In the genomic region with DNA sequence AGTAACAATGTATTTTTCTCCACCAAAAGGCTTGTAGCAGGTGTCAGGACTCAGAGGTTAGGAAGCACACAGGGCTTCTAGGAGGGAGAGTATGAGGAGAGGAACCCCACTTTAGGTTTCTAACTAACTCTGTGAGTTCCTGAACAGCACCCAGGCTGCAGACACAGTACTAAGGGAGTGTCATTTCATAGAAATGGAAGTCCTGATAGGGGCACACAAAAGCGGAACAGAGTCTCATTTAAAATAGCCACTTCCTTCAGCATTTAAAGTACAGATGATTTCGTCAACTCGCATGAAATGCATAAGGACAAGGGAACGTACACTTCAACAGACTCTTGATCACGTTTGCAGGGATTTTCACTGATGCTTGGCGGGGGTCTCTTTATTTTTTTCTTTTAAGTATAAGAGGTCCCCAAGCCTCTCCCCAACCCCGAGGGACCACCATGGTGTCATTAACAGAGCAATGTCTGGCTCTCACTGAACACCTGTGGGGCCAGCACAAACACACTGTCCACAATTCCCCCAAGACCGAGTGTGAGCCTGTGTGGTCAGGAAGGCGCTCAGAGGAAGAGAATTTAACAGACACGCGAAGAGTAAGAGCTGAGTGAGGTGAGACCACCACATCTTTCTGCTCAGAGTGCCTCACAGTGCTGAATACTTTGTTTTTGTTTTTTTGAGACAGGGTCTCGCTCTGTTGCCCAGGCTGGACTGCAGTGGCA, we compare ENCODE assay signal across 8 cellular contexts.
DNase-seq lines count a peak whose midpoint lies in the region; ATAC-seq, FAIRE-seq and TF ChIP-seq lines count a peak whose summit lies in the region.

No MANE protein-coding gene starts in this region.

- CTCF ChIA-PET in GM12878 (lab: Yijun Ruan, JAX), result interaction anchor here (1.0 to 2.1 kb wide), 7 partner anchors 10 to 164 kb away, joined by 3 to 11 read pairs (median 6); no protein-coding TSS in a partner anchor

- in situ Hi-C loops in GM12878 (cut with MboI), result no loop called here
- in situ Hi-C loops in GM23248 (cut with MboI), result no loop called here

- H4K20me1 ChIP-seq in DOHH2 (ENCODE audit: control insufficient read depth, insufficient read depth, low read depth, low read length) (peaks cover 10% of the 10 kb centered on the region), GM12878 (ENCODE audit: control insufficient read depth, insufficient read depth) (no peaks in the 10 kb centered on the region), GM23248 (ENCODE audit: insufficient read depth) (no peaks in the 10 kb centered on the region)

- RAD21 ChIA-PET in GM12878 (lab: Charles Lee; ENCODE audit: unreplicated experiment), result interaction anchor here (0.7 to 2.2 kb wide), 6 partner anchors 10 to 705 kb away, joined by 3 to 16 read pairs (median 7); no protein-coding TSS in a partner anchor

- no peaks in the 10 kb centered on the region for H3K9me3 Mint-ChIP-seq in chondrocyte (ENCODE audit: low read depth)

- no TSS peak for BruUV-seq in GM12878 (replicated peaks; lab: Mats Ljungman, UMichigan)

- peaks cover 2% of the 10 kb centered on the region for H3K36me3 Mint-ChIP-seq in chondrocyte (ENCODE audit: low read depth)

- peak in 1 of 2 experiments; percentile 28; a peak in 1 of 4 replicates for TF ChIP-seq EP300 in GM12878 (IDR thresholded peaks at IDR 0.05; ENCODE audit: borderline replicate concordance in 1 of 2, control insufficient read depth in 1 of 2, low read depth in 2 of 2, low read length in 2 of 2)

- no peak overlapping the region for H3K4me3 Mint-ChIP-seq in chondrocyte (ENCODE audit: unreplicated experiment)

- H3K36me3 ChIP-seq in DOHH2 (ENCODE audit: control insufficient read depth, low read length) (no peaks in the 10 kb centered on the region), GM12878 (ENCODE audit: control insufficient read depth in 2 of 2, insufficient read depth in 2 of 2, low read length in 1 of 2) (peaks cover 45 to 50% of the 10 kb centered on the region in 2 experiments), GM23248 (ENCODE audit: low read depth) (no peaks in the 10 kb centered on the region)

- H3K9ac ChIP-seq in GM12878 (ENCODE audit: control insufficient read depth, insufficient read depth, low read length) (peak overlapping the region; percentile 45; the same call in 1 of the 2 replicates), GM23248 (no peak overlapping the region)

- H3F3A ChIP-seq in DOHH2 (ENCODE audit: control insufficient read depth, insufficient read depth), result peaks cover 6% of the 10 kb centered on the region; the same call in 1 of the 2 replicates
- no peaks in the 10 kb centered on the region for H3F3A ChIP-seq in GM23248 (ENCODE audit: insufficient read depth)

- H3K27me3 ChIP-seq in DOHH2 (ENCODE audit: control insufficient read depth, low read length) (no peaks in the 10 kb centered on the region), GM12878 (replicated peaks in 1 of 2; ENCODE audit: control insufficient read depth in 2 of 2, insufficient read depth in 2 of 2, low read length in 1 of 2) (no peaks in the 10 kb centered on the region), GM23248 (replicated peaks; ENCODE audit: insufficient read depth) (no peaks in the 10 kb centered on the region; the same call in 1 of the 2 replicates)

- H3K27ac ChIP-seq in DOHH2 (ENCODE audit: low read depth, low read length) (0 out of 2 replicates have a peak overlapping the region, but pooled peaks have one; percentile 2), GM12878 (ENCODE audit: control insufficient read depth, insufficient read depth) (peak overlapping the region; percentile 72), caudate nucleus (ENCODE audit: low read depth, low read length) (no peak overlapping the region), GM23248 (no peak overlapping the region)

- H2AFZ ChIP-seq in GM12878 (ENCODE audit: control insufficient read depth, low read depth, low read length) (no peak overlapping the region), GM23248 (no peak overlapping the region)

- TF ChIP-seq CTCF in DOHH2 (IDR thresholded peaks at IDR 0.05; ENCODE audit: low read depth, low read length, poor library complexity, severe bottlenecking) (no peak), GM12878 (IDR thresholded peaks at IDR 0.05 in 2 of 3, conservative IDR thresholded peaks at IDR 0.05 in 1 of 3; ENCODE audit: control insufficient read depth in 2 of 3, extremely low read depth in 1 of 3, insufficient read depth in 1 of 3, low read depth in 3 of 3, low read length in 3 of 3) (no peak), chondrocyte (IDR thresholded peaks at IDR 0.05) (no peak)

- ATAC-seq in GM19397 (IDR thresholded peaks at IDR 0.05; ENCODE audit: unreplicated experiment), result peak; percentile 68
- ATAC-seq in HG03354 (IDR thresholded peaks at IDR 0.05; ENCODE audit: poor library complexity, severe bottlenecking, unreplicated experiment), result peak; percentile 85
- ATAC-seq in GM12878, result peak; percentile 93

- FAIRE-seq in GM12878 (lab: Jason Lieb, UNC), result peak; percentile 62

- POLR2A ChIA-PET in GM12878 (lab: Charles Lee), result interaction anchor here (1.0 to 2.3 kb wide), 2 partner anchors 10 to 26 kb away, joined by 4 to 7 read pairs; no protein-coding TSS in a partner anchor

- SMC1A ChIA-PET in GM12878 (lab: Charles Lee; ENCODE audit: uncharacterized antibody, unreplicated experiment), result interaction anchor here (0.7 to 4.1 kb wide), 9 partner anchors 10 to 150 kb away, joined by 3 to 25 read pairs (median 5); no protein-coding TSS in a partner anchor

- no peak for TF ChIP-seq RAD21 in GM12878 (IDR thresholded peaks at IDR 0.05; ENCODE audit: insufficient read depth, low read depth, low read length)

- H3K9me2 ChIP-seq in DOHH2 (replicated peaks; ENCODE audit: control insufficient read depth, low read length) (no peaks in the 10 kb centered on the region), GM23248 (ENCODE audit: insufficient read depth) (no peaks in the 10 kb centered on the region)

- peaks cover 2% of the 10 kb centered on the region for H3K27me3 Mint-ChIP-seq in chondrocyte (ENCODE audit: low read depth)

- H3K4me1 Mint-ChIP-seq in chondrocyte (ENCODE audit: low read depth), result peaks cover under 1% of the 10 kb centered on the region

- H3K9me3 ChIP-seq in DOHH2 (ENCODE audit: control insufficient read depth, insufficient read depth, low read length) (no peaks in the 10 kb centered on the region), GM12878 (replicated peaks; ENCODE audit: control insufficient read depth, insufficient read depth, low read length) (no peaks in the 10 kb centered on the region), GM23248 (ENCODE audit: low read depth) (no peaks in the 10 kb centered on the region)

- intact Hi-C loops in GM12878 (cut with micrococcal nuclease; ENCODE audit: unreplicated experiment), result loop anchor here (1.0 kb wide), 1 partner anchor 26 kb away; no protein-coding TSS in a partner anchor

- H3K4me3 ChIP-seq in DOHH2 (ENCODE audit: low read length) (peak overlapping the region; percentile 31), GM12878 (peak overlapping the region; percentile 33; the same call in 1 of the 2 replicates), GM23248 (no peak overlapping the region)

- no peak for TF ChIP-seq POLR2A in GM12878 (IDR thresholded peaks at IDR 0.05; ENCODE audit: low read depth, low read length)

- H3K4me2 ChIP-seq in DOHH2 (ENCODE audit: low read length) (peak overlapping the region; percentile 37), GM12878 (ENCODE audit: control insufficient read depth, insufficient read depth) (peak overlapping the region; percentile 75), GM23248 (ENCODE audit: unreplicated experiment) (no peak overlapping the region)

- DNase-seq in GM12878 (ENCODE audit: low read depth, low spot score) (no peak), caudate nucleus (lab: John Stamatoyannopoulos, UW) (no peak), chondrocyte (ENCODE audit: low spot score) (no peak), GM23248 (no peak), NCI-H82 (lab: John Stamatoyannopoulos, UW) (no peak)

- H3K79me2 ChIP-seq in DOHH2 (ENCODE audit: control insufficient read depth, low read length) (no peaks in the 10 kb centered on the region), GM12878 (ENCODE audit: control insufficient read depth, insufficient read depth, low read length) (peaks cover 9% of the 10 kb centered on the region), GM23248 (ENCODE audit: insufficient read depth) (no peaks in the 10 kb centered on the region)

- peaks cover 19% of the 10 kb centered on the region for H3K4me1 ChIP-seq in DOHH2 (ENCODE audit: control insufficient read depth, low read length)
- peaks cover 39% of the 10 kb centered on the region for H3K4me1 ChIP-seq in GM12878 (ENCODE audit: control insufficient read depth, insufficient read depth, low read length)
- H3K4me1 ChIP-seq in GM23248 (ENCODE audit: insufficient read depth), result no peaks in the 10 kb centered on the region

- WGBS in GM12878 (ENCODE audit: insufficient coverage, insufficient replicate concordance, low lambda C conversion rate, missing lambda C conversion rate), result 4% methylated on average over 12 of the region's 12 CpGs
- 80 to 81% methylated on average over 12 of the region's 12 CpGs for WGBS in GM23248 (ENCODE audit: low coverage in 1 of 2, low lambda C conversion rate in 2 of 2, missing lambda C conversion rate in 2 of 2), 2 experiments

- no peak overlapping the region for H3K27ac Mint-ChIP-seq in chondrocyte (ENCODE audit: unreplicated experiment)

TF ChIP-seq in GM12878, 131 proteins besides CTCF, POLR2A, EP300 and RAD21 (continues in another document):
- TF ChIP-seq IKZF1 (conservative IDR thresholded peaks at IDR 0.05) (peak; percentile 33), SMAD5 (IDR thresholded peaks at IDR 0.05; ENCODE audit: low read depth) (no peak), TCF12 (IDR thresholded peaks at IDR 0.05; ENCODE audit: low read depth, low read length) (peak; percentile 78; the same call in 1 of the 2 replicates), STAT1 (conservative IDR thresholded peaks at IDR 0.05) (no peak)
- TF ChIP-seq, protein P1, sequence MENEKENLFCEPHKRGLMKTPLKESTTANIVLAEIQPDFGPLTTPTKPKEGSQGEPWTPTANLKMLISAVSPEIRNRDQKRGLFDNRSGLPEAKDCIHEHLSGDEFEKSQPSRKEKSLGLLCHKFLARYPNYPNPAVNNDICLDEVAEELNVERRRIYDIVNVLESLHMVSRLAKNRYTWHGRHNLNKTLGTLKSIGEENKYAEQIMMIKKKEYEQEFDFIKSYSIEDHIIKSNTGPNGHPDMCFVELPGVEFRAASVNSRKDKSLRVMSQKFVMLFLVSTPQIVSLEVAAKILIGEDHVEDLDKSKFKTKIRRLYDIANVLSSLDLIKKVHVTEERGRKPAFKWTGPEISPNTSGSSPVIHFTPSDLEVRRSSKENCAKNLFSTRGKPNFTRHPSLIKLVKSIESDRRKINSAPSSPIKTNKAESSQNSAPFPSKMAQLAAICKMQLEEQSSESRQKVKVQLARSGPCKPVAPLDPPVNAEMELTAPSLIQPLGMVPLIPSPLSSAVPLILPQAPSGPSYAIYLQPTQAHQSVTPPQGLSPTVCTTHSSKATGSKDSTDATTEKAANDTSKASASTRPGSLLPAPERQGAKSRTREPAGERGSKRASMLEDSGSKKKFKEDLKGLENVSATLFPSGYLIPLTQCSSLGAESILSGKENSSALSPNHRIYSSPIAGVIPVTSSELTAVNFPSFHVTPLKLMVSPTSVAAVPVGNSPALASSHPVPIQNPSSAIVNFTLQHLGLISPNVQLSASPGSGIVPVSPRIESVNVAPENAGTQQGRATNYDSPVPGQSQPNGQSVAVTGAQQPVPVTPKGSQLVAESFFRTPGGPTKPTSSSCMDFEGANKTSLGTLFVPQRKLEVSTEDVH (IDR thresholded peaks at IDR 0.05; ENCODE audit: low read depth, partially characterized antibody), result no peak

Comparison
In these comparisons a context has a peak if more than half of its experiments do, and no peak if none do; other contexts are left out.
1. H3K27ac ChIP-seq: peak in DOHH2 (single experiment) and GM12878 (single experiment); none in caudate nucleus (single experiment) and GM23248 (single experiment).
2. Peak in every context shown above with its lines, with median percentiles within 50 percentile points of each other: ATAC-seq.